In the genomic region with DNA sequence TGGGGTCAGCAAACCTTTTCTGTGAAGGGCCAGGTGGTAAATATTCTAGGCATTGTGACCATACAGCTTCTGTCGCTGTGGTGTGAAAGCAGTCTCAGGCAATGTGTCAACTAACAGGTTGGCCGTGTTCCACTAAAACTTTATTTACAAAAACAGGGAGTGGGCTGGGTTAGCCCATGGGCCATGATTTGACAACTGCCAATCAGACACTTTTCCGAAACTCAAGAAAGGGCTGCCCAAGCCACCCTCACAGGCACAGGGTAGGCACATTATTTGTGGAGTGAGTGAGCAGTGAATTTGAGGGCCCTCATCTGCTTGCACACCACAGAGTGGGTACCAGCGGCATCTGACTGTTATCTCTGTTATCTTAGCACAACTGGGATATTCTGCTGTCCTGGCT, we compare ENCODE assay signal across 33 cellular contexts.
"Had no signal": no experiment of that assay in that cellular context is flagged by ENCODE, and none has a peak within 500 bp of the region (broad histone marks: within the 10 kb centered on the region; RNA-seq: fewer than 3 reads in every experiment).

No MANE protein-coding gene starts in this region.

- FAIRE-seq: bronchial epithelial cell, TTC549 had no signal

- H3K9me3 ChIP-seq: ascending aorta had no signal

- H3K36me3 ChIP-seq: ascending aorta, cardiac muscle cell, WERI-Rb-1 had no signal

- H3K27ac ChIP-seq: ascending aorta, cardiac muscle cell, WERI-Rb-1 had no signal

- H3K4me3 ChIP-seq: ascending aorta, cardiac muscle cell had no signal

- H3K4me1 ChIP-seq: ascending aorta had no signal

- ATAC-seq: activated CD4-positive, alpha-beta T cell treated with anti-CD3 and anti-CD28 coated beads for 36 hours; activated CD4-positive, CD25-positive, alpha-beta regulatory T cell treated with anti-CD3 and anti-CD28 coated beads, Interleukin-2, amount 50 U/mL, for 24 hours; activated CD8-positive, alpha-beta memory T cell treated with anti-CD3 and anti-CD28 coated beads, Interleukin-2, amount 10 ng/mL, durations not matched to agents 7 days and 5 days; activated CD8-positive, alpha-beta T cell treated with anti-CD3 and anti-CD28 coated beads, Interleukin-2, amount 10 ng/mL, durations not matched to agents 7 days and 5 days; activated naive CD8-positive, alpha-beta T cell treated with anti-CD3 and anti-CD28 coated beads, Interleukin-2, amount 50 U/mL, for 24 hours; WTC11 had no signal

- DNase-seq: activated CD4-positive, alpha-beta memory T cell treated with anti-CD3 and anti-CD28 coated beads, Interleukin-2, amount 10 ng/mL, durations not matched to agents 7 days and 5 days; activated CD4-positive, alpha-beta T cell treated with anti-CD3 and anti-CD28 coated beads for 1 hour; activated CD4-positive, alpha-beta T cell treated with anti-CD3 and anti-CD28 coated beads for 36 hours; activated CD4-positive, alpha-beta T cell treated with anti-CD3 and anti-CD28 coated beads for 48 hours; activated CD4-positive, alpha-beta T cell treated with anti-CD3 and anti-CD28 coated beads, Interleukin-2, amount 10 ng/mL, durations not matched to agents 7 days and 5 days; activated CD4-positive, alpha-beta T cell treated with anti-CD3 and anti-CD28 coated beads, Interleukin-2, amount 50 U/mL, for 48 hours; activated CD4-positive, CD25-positive, alpha-beta regulatory T cell; activated CD8-positive, alpha-beta memory T cell treated with anti-CD3 and anti-CD28 coated beads for 24 hours; activated CD8-positive, alpha-beta memory T cell treated with anti-CD3 and anti-CD28 coated beads, Interleukin-2, amount 10 ng/mL, durations not matched to agents 7 days and 5 days; activated CD8-positive, alpha-beta memory T cell treated with anti-CD3 and anti-CD28 coated beads, Interleukin-2, amount 50 U/mL, for 48 hours; activated CD8-positive, alpha-beta T cell treated with anti-CD3 and anti-CD28 coated beads, Interleukin-2, amount 10 ng/mL, durations not matched to agents 7 days and 5 days; activated effector memory CD4-positive, alpha-beta T cell treated with Interleukin-2 at 50 U/mL for 16 hours; activated gamma-delta T cell; activated naive CD4-positive, alpha-beta T cell treated with anti-CD3 and anti-CD28 coated beads, Interleukin-2, amount 10 ng/mL, durations not matched to agents 7 days and 5 days; activated naive CD4-positive, alpha-beta T cell treated with Interleukin-2 at 50 U/mL for 16 hours; activated naive CD8-positive, alpha-beta T cell treated with anti-CD3 and anti-CD28 coated beads, Interleukin-2, amount 10 ng/mL, durations not matched to agents 7 days and 5 days; activated naive CD8-positive, alpha-beta T cell treated with anti-CD3 and anti-CD28 coated beads, Interleukin-2, amount 50 U/mL, for 24 hours; activated T-cell treated with anti-CD3 and anti-CD28 coated beads, Interleukin-2, amount 50 U/mL, for 24 hours; activated T-cell treated with anti-CD3 and anti-CD28 coated beads, Interleukin-2, amount 50 U/mL, for 48 hours; amygdala; anterior cingulate cortex; caudate nucleus; cerebellar nuclear complex; T-helper 1 cell; T-helper 2 cell; T-helper 9 cell; WERI-Rb-1 had no signal

- H3K27me3 ChIP-seq: ascending aorta had no signal
